Comparison of ENCODE assay signal across 5 cellular contexts in genomic region chr21:38534591-38534990, GRCh38. TPM values are rescaled to one million over a fixed set of nuclear protein-coding genes. Genes with fewer than 3 reads are reported as not detected.
"Had no signal": no experiment of that assay in that cellular context is flagged by ENCODE, and none has a peak within 500 bp of the region (broad histone marks: within the 10 kb centered on the region; RNA-seq: fewer than 3 reads in every experiment).

No MANE protein-coding gene starts in this region.

- DNase-seq: H9, HCEC 1CT, IMR-90 had no signal

RNA-seq across cellular contexts. Expression of gene ERG, which starts 36.3 kb away (rescaled TPM):
- total RNA-seq: HT-29, IMR-90, K562 had no signal
